10 cellular contexts compared by ENCODE assay signal in genomic region chr11:119382101-119382500, GRCh38. TPM values are rescaled to one million over a fixed set of nuclear protein-coding genes. Genes with fewer than 3 reads are reported as not detected.
DNase-seq lines count a peak whose midpoint lies in the region; ATAC-seq and TF ChIP-seq lines count a peak whose summit lies in the region.
"Had no signal": no experiment of that assay in that cellular context is flagged by ENCODE, and none has a peak within 500 bp of the region (broad histone marks: within the 10 kb centered on the region; RNA-seq: fewer than 3 reads in every experiment).

No MANE protein-coding gene starts in this region.

- no peak for DNase-seq in right atrium auricular region (ENCODE audit: low spot score)
- DNase-seq in Right ventricle myocardium inferior (ENCODE audit: missing footprints) = no peak
- DNase-seq in body of pancreas = no peak
- DNase-seq in lower lobe of right lung = no peak
- no peak for DNase-seq in UCSD-AML1 (lab: John Stamatoyannopoulos, UW; ENCODE audit: unreplicated experiment)
- DNase-seq in activated effector memory CD4-positive, alpha-beta T cell treated with Interleukin-2 at 50 U/mL for 16 hours = no peak
- no peak for DNase-seq in KG1 (lab: John Stamatoyannopoulos, UW)

- H3K27me3 ChIP-seq in right atrium auricular region (no peaks in the 10 kb centered on the region), body of pancreas (no peaks in the 10 kb centered on the region), lower lobe of right lung (ENCODE audit: low read depth) (no peaks in the 10 kb centered on the region)

- 5 to 8% methylated on average over 9 of the region's 9 CpGs for WGBS in body of pancreas, 2 donors

- intact Hi-C loops in Right ventricle myocardium inferior (cut with DNase I) (loop anchor here (10.0 kb wide), 1 partner anchor 93 kb away; no protein-coding TSS in a partner anchor), body of pancreas (cut with DNase I) (no loop called here), lower lobe of right lung (cut with DNase I) (no loop called here)

- H3K4me3 ChIP-seq in right atrium auricular region (peak overlapping the region; percentile 39 to 56), body of pancreas (peak overlapping the region in 1 of 2 donors; percentile 19), lower lobe of right lung (peak overlapping the region; percentile 51)

- peaks cover 0 to 32% of the 10 kb centered on the region in 2 donors for H3K4me1 ChIP-seq in right atrium auricular region
- H3K4me1 ChIP-seq in body of pancreas = peaks cover 41% of the 10 kb centered on the region
- H3K4me1 ChIP-seq in lower lobe of right lung = peaks cover 14% of the 10 kb centered on the region

- H3K36me3 ChIP-seq in right atrium auricular region (no peaks in the 10 kb centered on the region), body of pancreas (replicated peaks in 1 of 2; ENCODE audit: insufficient read depth in 1 of 2, low read depth in 2 of 2) (no peaks in the 10 kb centered on the region), lower lobe of right lung (no peaks in the 10 kb centered on the region)

- no peaks in the 10 kb centered on the region for H3K9me3 ChIP-seq in right atrium auricular region
- H3K9me3 ChIP-seq in body of pancreas = no peaks in the 10 kb centered on the region
- no peaks in the 10 kb centered on the region for H3K9me3 ChIP-seq in lower lobe of right lung

- TF ChIP-seq CTCF in right atrium auricular region (IDR thresholded peaks at IDR 0.05) = no peak
- no peak for TF ChIP-seq CTCF in body of pancreas (IDR thresholded peaks at IDR 0.05)
- TF ChIP-seq CTCF in lower lobe of right lung (IDR thresholded peaks at IDR 0.05) = no peak

- ATAC-seq in Right ventricle myocardium inferior = no peak
- no peak for ATAC-seq in body of pancreas
- ATAC-seq in lower lobe of right lung = no peak
- no peak for ATAC-seq in HG03457 (IDR thresholded peaks at IDR 0.05; ENCODE audit: unreplicated experiment)

- peak overlapping the region; percentile 59 to 94 for H3K27ac ChIP-seq in right atrium auricular region
- H3K27ac ChIP-seq in body of pancreas = peak overlapping the region; percentile 19 to 76 (median 75)
- peak overlapping the region; percentile 66 for H3K27ac ChIP-seq in lower lobe of right lung

- TF ChIP-seq POLR2A in body of pancreas (IDR thresholded peaks at IDR 0.05) = no peak

RNA-seq across cellular contexts. Expression of gene USP2, which starts 0.6 kb away (rescaled TPM):
- total RNA-seq in right atrium auricular region (10 to 100 TPM; 38.9 to 58.7 TPM), Right ventricle myocardium inferior (140 TPM), body of pancreas (10 to 100 TPM in 1 of 2 donors, 1 to 10 TPM in 1; 3.9 to 19.4 TPM), lower lobe of right lung (5.1 TPM)

RNA-seq across cellular contexts. Expression of gene MFRP, which starts 35.6 kb away (rescaled TPM):
- total RNA-seq in right atrium auricular region = not detected
- not detected for total RNA-seq in Right ventricle myocardium inferior
- under 1 TPM in 1 of 2 donors, not detected in 1; 0.52 TPM for total RNA-seq in body of pancreas
- total RNA-seq in lower lobe of right lung = not detected
- total RNA-seq: Daoy, pulmonary artery endothelial cell had no signal

RNA-seq across cellular contexts. Expression of gene THY1, which starts 40.9 kb away (rescaled TPM):
- total RNA-seq in right atrium auricular region = 1 to 10 TPM; 2.0 to 7.2 TPM
- total RNA-seq in Right ventricle myocardium inferior = 1.8 TPM
- 1 to 10 TPM; 6.9 to 9.9 TPM for total RNA-seq in body of pancreas
- total RNA-seq in lower lobe of right lung = 7.5 TPM
- total RNA-seq: pulmonary artery endothelial cell had no signal

RNA-seq across cellular contexts. Expression of gene C1QTNF5, which starts 41.4 kb away (rescaled TPM):
- total RNA-seq in right atrium auricular region = 10 to 100 TPM; 41.4 to 47.4 TPM
- total RNA-seq in Right ventricle myocardium inferior = 17.5 TPM
- total RNA-seq in body of pancreas = 10 to 100 TPM; 28.8 to 54.1 TPM
- 28.2 TPM for total RNA-seq in lower lobe of right lung

RNA-seq across cellular contexts. Expression of gene RNF26, which starts 47.8 kb away (rescaled TPM):
- 10 to 100 TPM in 1 of 2 donors, 1 to 10 TPM in 1; 8.2 to 10.3 TPM for total RNA-seq in right atrium auricular region
- 13.1 TPM for total RNA-seq in Right ventricle myocardium inferior
- total RNA-seq in body of pancreas = 1 to 10 TPM; 5.7 to 9.2 TPM
- 19.3 TPM for total RNA-seq in lower lobe of right lung
